ENCODE assay signal across 8 cellular contexts in the genomic region with DNA sequence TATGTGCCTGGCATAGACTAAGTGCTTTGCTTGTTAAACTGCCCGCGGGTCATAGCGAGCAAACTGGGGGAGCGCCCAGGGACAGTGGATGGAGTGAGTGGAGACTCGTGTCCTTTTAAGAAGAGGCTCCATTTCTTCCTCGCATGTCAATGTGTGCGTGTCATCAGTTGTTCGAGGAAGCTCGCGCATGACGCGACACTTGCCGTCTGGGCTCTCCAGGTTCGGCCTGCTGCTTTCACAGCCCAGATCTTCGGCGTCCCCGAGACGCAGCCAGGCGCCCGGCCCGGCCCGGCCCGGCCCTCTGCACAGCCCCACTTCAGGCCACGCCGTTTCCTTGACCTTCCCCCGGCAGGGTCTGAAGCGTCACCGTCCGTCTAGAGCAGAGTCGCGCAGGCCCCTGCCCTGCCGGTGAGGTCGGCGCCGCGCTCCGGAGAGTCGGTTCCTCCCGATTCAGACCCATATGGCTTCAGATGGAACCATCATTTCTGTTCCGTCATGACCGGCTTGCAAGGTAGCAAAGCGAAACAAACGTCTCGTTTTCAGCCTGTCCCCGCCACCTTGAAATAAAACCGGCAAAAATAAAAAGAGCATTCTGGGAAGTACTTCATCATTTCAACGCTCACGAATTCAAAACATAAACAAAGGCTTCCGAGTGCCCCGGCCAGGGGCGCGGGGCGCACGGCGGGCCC. TPM values are rescaled to one million over a fixed set of nuclear protein-coding genes. Genes with fewer than 3 reads are reported as not detected.
DNase-seq lines count a peak whose midpoint lies in the region; ATAC-seq, FAIRE-seq and TF ChIP-seq lines count a peak whose summit lies in the region.

No MANE protein-coding gene starts in this region.

- peak; percentile 78 for FAIRE-seq in endothelial cell of umbilical vein (lab: Jason Lieb, UNC)

- H3K4me3 Mint-ChIP-seq in Caco-2 (ENCODE audit: unreplicated experiment) (peak overlapping the region; percentile 76), GM23338 (peak overlapping the region; percentile 89)

- no peaks in the 10 kb centered on the region for H3K9me3 Mint-ChIP-seq in Caco-2 (ENCODE audit: unreplicated experiment)
- H3K9me3 Mint-ChIP-seq in GM23338 = peaks cover 4% of the 10 kb centered on the region; the same call in 2 of the 3 replicates

- peak; percentile 81 for ATAC-seq in GM23338
- no peak for ATAC-seq in GM21576 (IDR thresholded peaks at IDR 0.05; ENCODE audit: unreplicated experiment)

- H3K36me3 ChIP-seq in Caco-2 (ENCODE audit: control insufficient read depth, insufficient read depth, low read length) = no peaks in the 10 kb centered on the region
- no peaks in the 10 kb centered on the region for H3K36me3 ChIP-seq in GM23338 (ENCODE audit: insufficient read depth)
- H3K36me3 ChIP-seq in endothelial cell of umbilical vein (ENCODE audit: control insufficient read depth in 2 of 2, extremely low read depth in 1 of 2, insufficient read depth in 2 of 2, low read length in 2 of 2) = no peaks in the 10 kb centered on the region
- H3K36me3 ChIP-seq in mesodermal cell (ENCODE audit: control insufficient read depth, insufficient read depth, low read length) = no peaks in the 10 kb centered on the region
- no peaks in the 10 kb centered on the region for H3K36me3 ChIP-seq in thymus (ENCODE audit: control insufficient read depth, insufficient read depth)

- H3K27ac Mint-ChIP-seq in Caco-2 (ENCODE audit: unreplicated experiment) = no peak overlapping the region
- no peak overlapping the region for H3K27ac Mint-ChIP-seq in GM23338

- dilution Hi-C loops in endothelial cell of umbilical vein (cut with MboI; ENCODE audit: extremely low pct_ligation_motif_present, low sequenced_read_pairs) = no loop called here

- POLR2A ChIA-PET in Caco-2 (lab: Charles Lee) (no interaction called here), endothelial cell of umbilical vein (lab: Charles Lee) (no interaction called here)

- no peaks in the 10 kb centered on the region for H3F3A ChIP-seq in GM23338 (replicated peaks; ENCODE audit: low read depth)

- H3K4me2 ChIP-seq in GM23338 (peak overlapping the region; percentile 91), endothelial cell of umbilical vein (ENCODE audit: insufficient read depth, low read length) (peak overlapping the region; percentile 67)

- H3K27ac ChIP-seq in GM23338 (ENCODE audit: low read depth) (no peak overlapping the region), VCaP (peak overlapping the region; percentile 86), endothelial cell of umbilical vein (ENCODE audit: insufficient read depth, low read depth, low read length) (no peak overlapping the region), mesodermal cell (ENCODE audit: low read depth, low read length, severe bottlenecking) (no peak overlapping the region), thymus (ENCODE audit: low read depth) (peak overlapping the region; percentile 52)

- CTCF ChIA-PET in Caco-2 (lab: Charles Lee) = no interaction called here
- CTCF ChIA-PET in endothelial cell of umbilical vein (lab: Charles Lee) = interaction anchor here (0.6 kb wide), 1 partner anchor 65 kb away, joined by 3 read pairs; no protein-coding TSS in a partner anchor

- intact Hi-C loops in Caco-2 (cut with micrococcal nuclease; ENCODE audit: unreplicated experiment) (no loop called here), endothelial cell of umbilical vein (cut with micrococcal nuclease) (no loop called here)

- 1 to 2% methylated on average over 44 to 48 of the region's 55 CpGs for WGBS in mesodermal cell (ENCODE audit: insufficient coverage in 2 of 2), 2 experiments
- WGBS in thymus = 1% methylated on average over 55 of the region's 55 CpGs

- no peaks in the 10 kb centered on the region for H3K9me2 ChIP-seq in GM23338 (ENCODE audit: insufficient read depth)

- H3K4me1 Mint-ChIP-seq in Caco-2 (ENCODE audit: low read depth, unreplicated experiment) (no peaks in the 10 kb centered on the region), GM23338 (peaks cover 11% of the 10 kb centered on the region; the same call in 2 of the 3 replicates)

- H4K20me1 ChIP-seq in GM23338 (replicated peaks; ENCODE audit: insufficient read depth) (no peaks in the 10 kb centered on the region), endothelial cell of umbilical vein (replicated peaks; ENCODE audit: control insufficient read depth, extremely low read depth, insufficient read depth, low read length) (no peaks in the 10 kb centered on the region)

- H2AFZ ChIP-seq in GM23338 = peak overlapping the region; percentile 100
- peak overlapping the region; percentile 72 for H2AFZ ChIP-seq in endothelial cell of umbilical vein (ENCODE audit: low read depth, low read length)

- DNase-seq in Caco-2 (peak in 1 of 2 experiments; percentile 25), GM23338 (ENCODE audit: low spot score) (peak; percentile 68), endothelial cell of umbilical vein (ENCODE audit: low read depth, low spot score) (peak; percentile 32)
- DNase-seq in activated effector memory CD4-positive, alpha-beta T cell treated with Interleukin-2 at 50 U/mL for 16 hours = no peak

- BruUV-seq in Caco-2 (replicated peaks; lab: Mats Ljungman, UMichigan) (no TSS peak), endothelial cell of umbilical vein (replicated peaks; lab: Mats Ljungman, UMichigan) (no TSS peak)

- no peak for TF ChIP-seq POLR2A in endothelial cell of umbilical vein (IDR thresholded peaks at IDR 0.05; ENCODE audit: low read depth, low read length)

- H3K9me1 ChIP-seq in endothelial cell of umbilical vein (replicated peaks; ENCODE audit: control insufficient read depth, extremely low read depth, insufficient read depth, low read length) = no peaks in the 10 kb centered on the region

- H3K27me3 ChIP-seq in Caco-2 (replicated peaks; ENCODE audit: control insufficient read depth, insufficient read depth, low read length) (peaks cover 6% of the 10 kb centered on the region), GM23338 (ENCODE audit: insufficient read depth) (peaks cover 72% of the 10 kb centered on the region), endothelial cell of umbilical vein (ENCODE audit: control insufficient read depth in 2 of 2, insufficient read depth in 2 of 2, low read length in 2 of 2) (peaks cover 69 to 83% of the 10 kb centered on the region in 2 experiments), thymus (ENCODE audit: control insufficient read depth, insufficient read depth) (peaks cover 77% of the 10 kb centered on the region)

- peak overlapping the region; percentile 39 for H3K4me3 ChIP-seq in Caco-2 (ENCODE audit: low read depth, low read length)
- peak overlapping the region; percentile 96 for H3K4me3 ChIP-seq in GM23338
- H3K4me3 ChIP-seq in endothelial cell of umbilical vein (replicated peaks in 1 of 3; ENCODE audit: insufficient read depth in 1 of 3, low read depth in 1 of 3, low read length in 3 of 3) = peak overlapping the region; percentile 45 to 60 (median 45)
- H3K4me3 ChIP-seq in mesodermal cell (ENCODE audit: extremely low read depth, insufficient read depth, low read length, poor library complexity, severe bottlenecking) = peak overlapping the region; percentile 42
- H3K4me3 ChIP-seq in thymus (ENCODE audit: low read length) = peak overlapping the region; percentile 63

- H3K9ac ChIP-seq in endothelial cell of umbilical vein (replicated peaks; ENCODE audit: extremely low read depth, insufficient read depth, low read length) = peak overlapping the region; percentile 24

- peaks cover 41% of the 10 kb centered on the region for H3K27me3 Mint-ChIP-seq in Caco-2 (ENCODE audit: insufficient read depth, unreplicated experiment)
- peaks cover 53% of the 10 kb centered on the region for H3K27me3 Mint-ChIP-seq in GM23338 (ENCODE audit: insufficient read depth, low read depth, poor library complexity)

- H3K4me1 ChIP-seq in Caco-2 = peaks cover 11% of the 10 kb centered on the region; the same call in 1 of the 2 replicates
- peaks cover 3% of the 10 kb centered on the region; the same call in 1 of the 2 replicates for H3K4me1 ChIP-seq in GM23338 (ENCODE audit: insufficient read depth)
- peaks cover 11% of the 10 kb centered on the region for H3K4me1 ChIP-seq in endothelial cell of umbilical vein (ENCODE audit: control insufficient read depth, extremely low read depth, insufficient read depth, low read length)
- H3K4me1 ChIP-seq in mesodermal cell (ENCODE audit: control insufficient read depth, insufficient read depth, low read length, poor library complexity, severe bottlenecking) = no peaks in the 10 kb centered on the region
- H3K4me1 ChIP-seq in thymus (ENCODE audit: control insufficient read depth, insufficient read depth, low read length) = no peaks in the 10 kb centered on the region

- no peaks in the 10 kb centered on the region for H3K36me3 Mint-ChIP-seq in Caco-2 (ENCODE audit: insufficient read depth, unreplicated experiment)
- peaks cover 4% of the 10 kb centered on the region; the same call in 2 of the 3 replicates for H3K36me3 Mint-ChIP-seq in GM23338 (ENCODE audit: low read depth)

- TF ChIP-seq CTCF in Caco-2 (IDR thresholded peaks at IDR 0.05; ENCODE audit: insufficient read depth in 1 of 2, low read depth in 1 of 2, low read length in 1 of 2, severe bottlenecking in 1 of 2, unreplicated experiment in 1 of 2) = no peak
- no peak for TF ChIP-seq CTCF in GM23338 (conservative IDR thresholded peaks at IDR 0.05; ENCODE audit: low read depth in 2 of 2)
- peak; percentile 24; the same call in 1 of the 2 replicates for TF ChIP-seq CTCF in VCaP (conservative IDR thresholded peaks at IDR 0.05)
- TF ChIP-seq CTCF in endothelial cell of umbilical vein (IDR thresholded peaks at IDR 0.05; ENCODE audit: extremely low read depth in 1 of 2, insufficient read depth in 1 of 2, low read depth in 1 of 2, low read length in 2 of 2) = no peak

- H3K79me2 ChIP-seq in GM23338 (replicated peaks; ENCODE audit: insufficient read depth) (no peaks in the 10 kb centered on the region), endothelial cell of umbilical vein (ENCODE audit: control insufficient read depth, insufficient read depth, low read length) (no peaks in the 10 kb centered on the region)

- H3K9me3 ChIP-seq in Caco-2 = no peaks in the 10 kb centered on the region
- no peaks in the 10 kb centered on the region for H3K9me3 ChIP-seq in endothelial cell of umbilical vein (replicated peaks; ENCODE audit: control insufficient read depth, insufficient read depth, low read length)
- no peaks in the 10 kb centered on the region for H3K9me3 ChIP-seq in mesodermal cell (ENCODE audit: control insufficient read depth, low read length)
- peaks cover 2% of the 10 kb centered on the region for H3K9me3 ChIP-seq in thymus (ENCODE audit: control insufficient read depth)

RNA-seq across cellular contexts. Expression of gene ARHGEF7, which starts 0.6 kb away (rescaled TPM):
- total RNA-seq in Caco-2 (2022) (60.5 and 65.7 TPM in 2 replicates), endothelial cell of umbilical vein (121 and 155 TPM in 2 replicates)
- 51.0 and 58.9 TPM in 2 replicates for total RNA-seq in GM23338 (2014; rRNA removed; shearing (Covaris generic))
- polyA plus RNA-seq in GM23338 (2016; fragmentation: Nextera tagmentation; extraction: Ambion mirVana) (22.4 and 23.6 TPM in 2 replicates), endothelial cell of umbilical vein (86.2 and 94.9 TPM in 2 replicates), thymus (60.4 TPM)
- 46.3 and 47.1 TPM in 2 replicates for polyA plus RNA-seq in endothelial cell of umbilical vein (2011; cell fraction: cytosol; rRNA removed)
- polyA plus RNA-seq in endothelial cell of umbilical vein (2011; cell fraction: nucleus; rRNA removed) = 410 and 455 TPM in 2 replicates
- polyA plus RNA-seq in endothelial cell of umbilical vein (2012) = 95.2 and 98.3 TPM in 2 replicates
- polyA minus RNA-seq in endothelial cell of umbilical vein = 282 and 302 TPM in 2 replicates
- 8.1 TPM for polyA minus RNA-seq in endothelial cell of umbilical vein (2011; cell fraction: cytosol; rRNA and poly(A)+ RNA removed)
- polyA minus RNA-seq in endothelial cell of umbilical vein (2011; cell fraction: nucleus; rRNA and poly(A)+ RNA removed) = 1,065 and 1,131 TPM in 2 replicates
- 52.1 TPM for polyA plus RNA-seq in mesodermal cell (2013, experiment 1 of 2)
- 47.8 TPM for polyA plus RNA-seq in mesodermal cell (2013, experiment 2 of 2)

Comparison
In these comparisons a context has a peak if more than half of its experiments do, and no peak if none do; other contexts are left out.
1. H3K4me3 ChIP-seq: peak in every context shown above with its lines; median percentile 96 in GM23338; 63 in thymus; 45 in endothelial cell of umbilical vein; 42 in mesodermal cell; 39 in Caco-2.
2. H3K27ac ChIP-seq: peak in VCaP (single experiment) and thymus (single experiment); none in GM23338 (single experiment), endothelial cell of umbilical vein (single experiment) and mesodermal cell (single experiment).